ENCODE assay signal across 7 cellular contexts in the genomic region with DNA sequence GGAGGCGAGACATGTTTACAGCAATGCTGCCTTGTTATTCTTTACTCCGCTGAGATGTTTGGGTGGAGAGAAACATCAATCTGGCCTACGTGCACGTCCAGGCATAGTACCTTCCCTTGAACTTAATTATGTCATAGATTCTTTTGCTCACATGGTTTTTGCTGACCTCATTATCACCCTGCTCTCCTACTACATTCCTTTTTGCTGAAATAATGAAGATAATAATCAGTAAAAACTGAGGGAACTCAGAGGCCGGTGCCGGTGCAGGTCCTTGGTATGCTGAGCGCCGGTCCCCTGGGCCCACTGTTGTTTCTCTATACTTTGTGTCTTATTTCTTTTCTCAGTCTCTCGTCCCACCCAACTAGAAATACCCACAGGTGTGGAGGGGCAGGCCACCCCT. TPM values are rescaled to one million over a fixed set of nuclear protein-coding genes. Genes with fewer than 3 reads are reported as not detected.
DNase-seq lines count a peak whose midpoint lies in the region; FAIRE-seq and TF ChIP-seq lines count a peak whose summit lies in the region.
"Not testable (repeated sequence)": the region's sequence is repeated elsewhere in the genome, so short reads cannot be mapped to it uniquely, and the experiment has no call there.
"Had no signal": no experiment of that assay in that cellular context is flagged by ENCODE, and none has a peak within 500 bp of the region (broad histone marks: within the 10 kb centered on the region; RNA-seq: fewer than 3 reads in every experiment).

No MANE protein-coding gene starts in this region.

- H3K27ac Mint-ChIP-seq in Calu3 (ENCODE audit: unreplicated experiment): not testable (repeated sequence)
- peak overlapping the region; percentile 76 for H3K27ac Mint-ChIP-seq in nephron progenitor cell

- not testable (repeated sequence) for H3K4me1 Mint-ChIP-seq in Calu3 (ENCODE audit: low read depth, unreplicated experiment)
- H3K4me1 Mint-ChIP-seq in nephron progenitor cell: peaks cover 11% of the 10 kb centered on the region

- not testable (repeated sequence) for H3K4me3 ChIP-seq in endothelial cell of umbilical vein (replicated peaks in 1 of 3; ENCODE audit: insufficient read depth in 1 of 3, low read depth in 1 of 3, low read length in 3 of 3)

- TF ChIP-seq CTCF in Calu3 (IDR thresholded peaks at IDR 0.05; ENCODE audit: unreplicated experiment); RWPE1 (conservative IDR thresholded peaks at IDR 0.05; ENCODE audit: low read depth); endothelial cell of umbilical vein (IDR thresholded peaks at IDR 0.05; ENCODE audit: extremely low read depth in 1 of 2, insufficient read depth in 1 of 2, low read depth in 1 of 2, low read length in 2 of 2); nephron progenitor cell (IDR thresholded peaks at IDR 0.05): not testable (repeated sequence)

- H3K9me3 Mint-ChIP-seq in Calu3 (ENCODE audit: low read depth, unreplicated experiment); nephron progenitor cell: not testable (repeated sequence)

- H3K4me2 ChIP-seq in endothelial cell of umbilical vein (ENCODE audit: insufficient read depth, low read length): not testable (repeated sequence)

- CTCF ChIA-PET in Calu3 (lab: Charles Lee); RWPE1 (lab: Yijun Ruan, JAX); endothelial cell of umbilical vein (lab: Charles Lee): not testable (repeated sequence)

- H3K36me3 ChIP-seq in endothelial cell of umbilical vein (ENCODE audit: control insufficient read depth in 2 of 2, extremely low read depth in 1 of 2, insufficient read depth in 2 of 2, low read length in 2 of 2): not testable (repeated sequence)

- TF ChIP-seq POLR2A in endothelial cell of umbilical vein (IDR thresholded peaks at IDR 0.05; ENCODE audit: low read depth, low read length): not testable (repeated sequence)

- POLR2A ChIA-PET in RWPE1 (lab: Yijun Ruan, JAX; ENCODE audit: low non-redundant PET); endothelial cell of umbilical vein (lab: Charles Lee): not testable (repeated sequence)

- intact Hi-C loops in Calu3 (cut with micrococcal nuclease; ENCODE audit: unreplicated experiment): not testable (repeated sequence)
- intact Hi-C loops in endothelial cell of umbilical vein (cut with micrococcal nuclease): loop anchor here (2.0 to 5.0 kb wide), 2 partner anchors 21 to 598 kb away; a partner anchor contains a TSS

- not testable (repeated sequence) for H3K27me3 ChIP-seq in endothelial cell of umbilical vein (ENCODE audit: control insufficient read depth in 2 of 2, insufficient read depth in 2 of 2, low read length in 2 of 2)

- H3K36me3 Mint-ChIP-seq in Calu3 (ENCODE audit: insufficient read depth, unreplicated experiment) (peaks cover 71% of the 10 kb centered on the region), nephron progenitor cell (ENCODE audit: low read depth) (peaks cover 33% of the 10 kb centered on the region)

- H3K9me1 ChIP-seq in endothelial cell of umbilical vein (replicated peaks; ENCODE audit: control insufficient read depth, extremely low read depth, insufficient read depth, low read length): not testable (repeated sequence)

- H2AFZ ChIP-seq in endothelial cell of umbilical vein (ENCODE audit: low read depth, low read length): not testable (repeated sequence)

- H3K9me3 ChIP-seq in endothelial cell of umbilical vein (replicated peaks; ENCODE audit: control insufficient read depth, insufficient read depth, low read length): not testable (repeated sequence)

- H3K9ac ChIP-seq in endothelial cell of umbilical vein (replicated peaks; ENCODE audit: extremely low read depth, insufficient read depth, low read length): not testable (repeated sequence)

- H3K27ac ChIP-seq in RWPE1 (peak overlapping the region; percentile 27; the same call in 1 of the 2 replicates), endothelial cell of umbilical vein (ENCODE audit: insufficient read depth, low read depth, low read length) (peak overlapping the region; percentile 24)

- H3K4me3 Mint-ChIP-seq in Calu3 (ENCODE audit: low read depth, unreplicated experiment); nephron progenitor cell: not testable (repeated sequence)

- H3K27me3 Mint-ChIP-seq in Calu3 (ENCODE audit: unreplicated experiment): not testable (repeated sequence)
- peaks cover 26% of the 10 kb centered on the region for H3K27me3 Mint-ChIP-seq in nephron progenitor cell (ENCODE audit: low read depth, poor library complexity)

- H4K20me1 ChIP-seq in endothelial cell of umbilical vein (replicated peaks; ENCODE audit: control insufficient read depth, extremely low read depth, insufficient read depth, low read length): not testable (repeated sequence)

- dilution Hi-C loops in endothelial cell of umbilical vein (cut with MboI; ENCODE audit: extremely low pct_ligation_motif_present, low sequenced_read_pairs): not testable (repeated sequence)

- not testable (repeated sequence) for FAIRE-seq in endothelial cell of umbilical vein (lab: Jason Lieb, UNC)

- H3K4me1 ChIP-seq in endothelial cell of umbilical vein (ENCODE audit: control insufficient read depth, extremely low read depth, insufficient read depth, low read length): not testable (repeated sequence)

- TSS peak; percentile 7 for BruUV-seq in Calu3 (replicated peaks; lab: Mats Ljungman, UMichigan)
- BruUV-seq in endothelial cell of umbilical vein (replicated peaks; lab: Mats Ljungman, UMichigan): not testable (repeated sequence)

- H3K79me2 ChIP-seq in endothelial cell of umbilical vein (ENCODE audit: control insufficient read depth, insufficient read depth, low read length): peaks cover 15% of the 10 kb centered on the region

- DNase-seq in Calu3; RWPE1 (ENCODE audit: low spot score); endothelial cell of umbilical vein (ENCODE audit: low read depth, low spot score); nephron progenitor cell: not testable (repeated sequence)
- peak; percentile 47 for DNase-seq in amniotic epithelial cell (ENCODE audit: low read depth)

RNA-seq across cellular contexts. Expression of a gene that starts 2.7 kb away (rescaled TPM):
- total RNA-seq in Calu3 (2022) (50.1 and 54.5 TPM in 2 replicates), endothelial cell of umbilical vein (14.0 and 19.6 TPM in 2 replicates)
- polyA plus RNA-seq in endothelial cell of umbilical vein: 8.7 and 9.5 TPM in 2 replicates
- polyA plus RNA-seq in endothelial cell of umbilical vein (2011; cell fraction: cytosol; rRNA removed): 6.0 and 6.5 TPM in 2 replicates
- 10.5 and 13.6 TPM in 2 replicates for polyA plus RNA-seq in endothelial cell of umbilical vein (2011; cell fraction: nucleus; rRNA removed)
- polyA plus RNA-seq in endothelial cell of umbilical vein (2012): 16.0 and 18.7 TPM in 2 replicates
- 8.3 and 11.4 TPM in 2 replicates for polyA minus RNA-seq in endothelial cell of umbilical vein
- polyA minus RNA-seq in endothelial cell of umbilical vein (2011; cell fraction: cytosol; rRNA and poly(A)+ RNA removed): 18.4 TPM
- polyA minus RNA-seq in endothelial cell of umbilical vein (2011; cell fraction: nucleus; rRNA and poly(A)+ RNA removed): 6.1 and 10.9 TPM in 2 replicates

RNA-seq across cellular contexts. Expression of a gene that starts 15.4 kb away (rescaled TPM):
- 97.3 and 147 TPM in 2 replicates for total RNA-seq in Calu3 (2022)
- total RNA-seq in endothelial cell of umbilical vein: 18.1 and 28.9 TPM in 2 replicates
- polyA plus RNA-seq in endothelial cell of umbilical vein: 13.8 and 15.9 TPM in 2 replicates
- 28.5 and 33.7 TPM in 2 replicates for polyA plus RNA-seq in endothelial cell of umbilical vein (2011; cell fraction: cytosol; rRNA removed)
- 14.0 and 17.1 TPM in 2 replicates for polyA plus RNA-seq in endothelial cell of umbilical vein (2011; cell fraction: nucleus; rRNA removed)
- 20.8 and 24.7 TPM in 2 replicates for polyA plus RNA-seq in endothelial cell of umbilical vein (2012)
- 3.9 and 5.5 TPM in 2 replicates for polyA minus RNA-seq in endothelial cell of umbilical vein
- polyA minus RNA-seq in endothelial cell of umbilical vein (2011; cell fraction: cytosol; rRNA and poly(A)+ RNA removed): 4.0 TPM
- polyA minus RNA-seq in endothelial cell of umbilical vein (2011; cell fraction: nucleus; rRNA and poly(A)+ RNA removed): 0.72 and 1.7 TPM in 2 replicates

RNA-seq across cellular contexts. Expression of a gene that starts 22.2 kb away (rescaled TPM):
- total RNA-seq in Calu3 (2022) (1.3 and 1.9 TPM in 2 replicates), endothelial cell of umbilical vein (0.27 and 0.28 TPM in 2 replicates)
- 0.11 and 0.21 TPM in 2 replicates for polyA plus RNA-seq in endothelial cell of umbilical vein
- 0.07 and 0.15 TPM in 2 replicates for polyA plus RNA-seq in endothelial cell of umbilical vein (2011; cell fraction: cytosol; rRNA removed)
- polyA plus RNA-seq in endothelial cell of umbilical vein (2011; cell fraction: nucleus; rRNA removed): 0.29 and 0.54 TPM in 2 replicates
- polyA plus RNA-seq in endothelial cell of umbilical vein (2012): 0.33 and 0.84 TPM in 2 replicates
- 0.62 and 0.92 TPM in 2 replicates for polyA minus RNA-seq in endothelial cell of umbilical vein
- polyA minus RNA-seq in endothelial cell of umbilical vein (2011; cell fraction: cytosol; rRNA and poly(A)+ RNA removed): not detected
- not detected in 2 replicates for polyA minus RNA-seq in endothelial cell of umbilical vein (2011; cell fraction: nucleus; rRNA and poly(A)+ RNA removed)
- total RNA-seq: H4, SJSA1 had no signal

RNA-seq across cellular contexts. Expression of a gene that starts 57.1 kb away (rescaled TPM):
- total RNA-seq in Calu3 (2022) (140 and 151 TPM in 2 replicates), endothelial cell of umbilical vein (137 and 149 TPM in 2 replicates)
- 69.5 and 86.4 TPM in 2 replicates for polyA plus RNA-seq in endothelial cell of umbilical vein
- 25.7 and 48.4 TPM in 2 replicates for polyA plus RNA-seq in endothelial cell of umbilical vein (2011; cell fraction: cytosol; rRNA removed)
- 435 and 453 TPM in 2 replicates for polyA plus RNA-seq in endothelial cell of umbilical vein (2011; cell fraction: nucleus; rRNA removed)
- 78.4 and 97.9 TPM in 2 replicates for polyA plus RNA-seq in endothelial cell of umbilical vein (2012)
- polyA minus RNA-seq in endothelial cell of umbilical vein: 30.1 and 37.1 TPM in 2 replicates
- 17.8 TPM for polyA minus RNA-seq in endothelial cell of umbilical vein (2011; cell fraction: cytosol; rRNA and poly(A)+ RNA removed)
- 60.6 and 103 TPM in 2 replicates for polyA minus RNA-seq in endothelial cell of umbilical vein (2011; cell fraction: nucleus; rRNA and poly(A)+ RNA removed)
